Comparison of ENCODE assay signal across 21 cellular contexts in the genomic region with DNA sequence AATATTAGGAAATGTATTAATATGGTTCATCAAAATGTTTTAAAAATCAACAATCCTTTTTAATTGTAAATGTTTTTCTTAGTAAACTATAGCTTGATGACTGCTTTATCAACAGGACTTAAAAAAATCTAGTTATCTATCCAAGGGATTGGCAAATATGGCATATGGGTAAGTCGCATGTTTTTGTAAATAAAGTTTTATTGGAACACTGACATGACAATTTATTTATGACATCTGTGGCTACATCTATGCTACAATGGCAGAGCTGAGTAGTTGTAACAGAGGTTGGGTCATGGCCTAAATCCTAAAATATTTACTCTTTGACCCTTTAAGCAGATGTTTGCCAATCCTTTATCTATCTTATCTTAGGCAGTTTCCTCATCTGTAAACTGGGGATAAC.
DNase-seq lines count a peak whose midpoint lies in the region; ATAC-seq, FAIRE-seq and TF ChIP-seq lines count a peak whose summit lies in the region.
"Had no signal": no experiment of that assay in that cellular context is flagged by ENCODE, and none has a peak within 500 bp of the region (broad histone marks: within the 10 kb centered on the region; RNA-seq: fewer than 3 reads in every experiment).

No MANE protein-coding gene starts in this region.

- no peaks in the 10 kb centered on the region for H3K9me2 ChIP-seq in HCT116 (ENCODE audit: insufficient read depth)

- in situ Hi-C loops in K562 (cut with MboI), result no loop called here

- H3K36me3 ChIP-seq in HCT116 (ENCODE audit: control insufficient read depth in 1 of 2, insufficient read depth in 2 of 2, low read length in 2 of 2), result no peaks in the 10 kb centered on the region
- no peaks in the 10 kb centered on the region for H3K36me3 ChIP-seq in K562 (ENCODE audit: control insufficient read depth, insufficient read depth, low read length)
- no peaks in the 10 kb centered on the region for H3K36me3 ChIP-seq in smooth muscle cell (ENCODE audit: low read depth)
- H3K36me3 ChIP-seq in esophagus squamous epithelium, result no peaks in the 10 kb centered on the region

- H3K79me2 ChIP-seq in HCT116 (ENCODE audit: insufficient read depth, low read length), result no peaks in the 10 kb centered on the region
- H3K79me2 ChIP-seq in K562 (ENCODE audit: control insufficient read depth, insufficient read depth, low read length), result no peaks in the 10 kb centered on the region
- H3K79me2 ChIP-seq in smooth muscle cell (ENCODE audit: low read depth), result no peaks in the 10 kb centered on the region

- RAD21 ChIA-PET in HCT116 (lab: Charles Lee; ENCODE audit: low non-redundant PET in 1 of 2, low total read pairs in 2 of 2, uncharacterized antibody in 2 of 2, unreplicated experiment in 2 of 2), result no interaction called here

- no peak overlapping the region for H3K9ac ChIP-seq in HCT116 (ENCODE audit: low read length)
- H3K9ac ChIP-seq in K562 (ENCODE audit: insufficient read depth in 1 of 2, low read depth in 2 of 2, low read length in 2 of 2), result no peak overlapping the region
- H3K9ac ChIP-seq in smooth muscle cell (ENCODE audit: low read depth), result no peak overlapping the region

- POLR2A ChIA-PET in HCT116 (lab: Charles Lee) (no interaction called here), K562 (lab: Yijun Ruan, JAX) (interaction anchor here (0.9 kb wide), 1 partner anchor 83 kb away, joined by 3 read pairs; no protein-coding TSS in a partner anchor)

- ATAC-seq in HCT116, result no peak
- no peak for ATAC-seq in K562
- ATAC-seq: A549; CD8-positive, alpha-beta T cell; GM23338 had no signal

- H3K27ac ChIP-seq in HCT116 (ENCODE audit: low read depth, low read length), result no peak overlapping the region
- no peak overlapping the region for H3K27ac ChIP-seq in K562 (ENCODE audit: extremely low read depth, low read depth, low read length)
- peak overlapping the region; percentile 50 for H3K27ac ChIP-seq in smooth muscle cell (ENCODE audit: low read depth)
- H3K27ac ChIP-seq in esophagus squamous epithelium, result no peak overlapping the region
- H3K27ac ChIP-seq: A549 had no signal

- H3K4me2 ChIP-seq in HCT116 (ENCODE audit: low read length) (no peak overlapping the region), K562 (ENCODE audit: insufficient read depth, low read length) (no peak overlapping the region), smooth muscle cell (peak overlapping the region; percentile 8)
- H3K4me2 ChIP-seq: A549, GM23338 had no signal

- H3K4me1 ChIP-seq in HCT116 (ENCODE audit: control insufficient read depth in 1 of 2, insufficient read depth in 2 of 2, low read length in 2 of 2), result peaks cover 0 to 2% of the 10 kb centered on the region in 2 experiments; a peak in 2 of 4 replicates
- H3K4me1 ChIP-seq in K562 (replicated peaks in 1 of 2; ENCODE audit: control insufficient read depth in 2 of 2, insufficient read depth in 2 of 2, low read length in 2 of 2), result peaks cover 0 to 8% of the 10 kb centered on the region in 2 experiments; a peak in 2 of 5 replicates
- H3K4me1 ChIP-seq in smooth muscle cell (ENCODE audit: low read depth), result peaks cover 11% of the 10 kb centered on the region
- H3K4me1 ChIP-seq in esophagus squamous epithelium, result no peaks in the 10 kb centered on the region
- H3K4me1 ChIP-seq: A549 had no signal

- TF ChIP-seq RAD21 in HCT116 (IDR thresholded peaks at IDR 0.05; ENCODE audit: low read depth) (no peak), K562 (CRISPR knock-in tag; conservative IDR thresholded peaks at IDR 0.05 in 1 of 2, IDR thresholded peaks at IDR 0.05 in 1 of 2) (no peak)

- no peaks in the 10 kb centered on the region for H4K20me1 ChIP-seq in HCT116 (ENCODE audit: insufficient read depth)
- no peaks in the 10 kb centered on the region for H4K20me1 ChIP-seq in K562 (replicated peaks; ENCODE audit: control insufficient read depth, insufficient read depth, low read length)
- no peaks in the 10 kb centered on the region for H4K20me1 ChIP-seq in smooth muscle cell (ENCODE audit: low read depth)

- peak overlapping the region; percentile 56 for H2AFZ ChIP-seq in HCT116 (ENCODE audit: low read depth, low read length, poor library complexity, severe bottlenecking)
- no peak overlapping the region for H2AFZ ChIP-seq in K562 (ENCODE audit: low read depth, low read length)
- peak overlapping the region; percentile 80 for H2AFZ ChIP-seq in smooth muscle cell (ENCODE audit: low read depth)
- H2AFZ ChIP-seq: GM23338 had no signal

- DNase-seq in HCT116 (ENCODE audit: low read depth, low spot score), result no peak
- peak; percentile 26 for DNase-seq in NAMALWA (ENCODE audit: low spot score)
- DNase-seq in K562 (ENCODE audit: extremely low read depth in 1 of 4, low spot score in 3 of 4), result no peak
- no peak for DNase-seq in smooth muscle cell (lab: John Stamatoyannopoulos, UW; ENCODE audit: unreplicated experiment)
- DNase-seq in esophagus squamous epithelium (lab: John Stamatoyannopoulos, UW), result no peak
- no peak for DNase-seq in AG08395 (ENCODE audit: low spot score)
- no peak for DNase-seq in NCI-H69 (lab: John Stamatoyannopoulos, UW)
- DNase-seq: 8988T; ACHN; C1 segment of cervical spinal cord; CD4-positive, CD25-positive, alpha-beta regulatory T cell; CD8-positive, alpha-beta T cell; DMS153; DND-41; H9; HFFc6 had no signal

- H3K4me3 ChIP-seq in HCT116 (replicated peaks in 1 of 2; ENCODE audit: low read depth in 1 of 2, low read length in 2 of 2) (no peak overlapping the region), K562 (no peak overlapping the region), smooth muscle cell (no peak overlapping the region), esophagus squamous epithelium (no peak overlapping the region)
- H3K4me3 ChIP-seq: A549, GM23338 had no signal

- TF ChIP-seq CTCF in HCT116 (IDR thresholded peaks at IDR 0.05 in 2 of 3, conservative IDR thresholded peaks at IDR 0.05 in 1 of 3; ENCODE audit: borderline replicate concordance in 1 of 3, insufficient read depth in 1 of 3, low read depth in 2 of 3, low read length in 2 of 3) (no peak), K562 (IDR thresholded peaks at IDR 0.05 in 2 of 3, conservative IDR thresholded peaks at IDR 0.05 in 1 of 3; ENCODE audit: insufficient read depth in 2 of 3, low read depth in 1 of 3, low read length in 3 of 3) (no peak), smooth muscle cell (IDR thresholded peaks at IDR 0.05; ENCODE audit: borderline replicate concordance, insufficient read depth, poor library complexity, severe bottlenecking) (no peak), esophagus squamous epithelium (IDR thresholded peaks at IDR 0.05) (no peak)

- no peaks in the 10 kb centered on the region for H3K27me3 ChIP-seq in HCT116 (ENCODE audit: insufficient read depth, low read length)
- H3K27me3 ChIP-seq in K562 (ENCODE audit: control insufficient read depth in 2 of 2, insufficient read depth in 2 of 2, low read length in 2 of 2), result no peaks in the 10 kb centered on the region
- H3K27me3 ChIP-seq in smooth muscle cell (ENCODE audit: low read depth), result no peaks in the 10 kb centered on the region
- H3K27me3 ChIP-seq in esophagus squamous epithelium, result no peaks in the 10 kb centered on the region

- FAIRE-seq in K562 (lab: Jason Lieb, UNC), result no peak
- FAIRE-seq: A549, G401.6, GM18507 had no signal

- no peak for TF ChIP-seq EP300 in K562 (IDR thresholded peaks at IDR 0.05; ENCODE audit: low read length)

- BruUV-seq in HCT116 (replicated peaks; lab: Mats Ljungman, UMichigan), result no TSS peak
- no TSS peak for BruUV-seq in K562 (replicated peaks; lab: Mats Ljungman, UMichigan)

- intact Hi-C loops in HCT116 (cut with micrococcal nuclease), result no loop called here
- intact Hi-C loops in K562 (cut with micrococcal nuclease), result no loop called here
- intact Hi-C loops in esophagus squamous epithelium (cut with DNase I), result no loop called here

- no peaks in the 10 kb centered on the region for H3K9me1 ChIP-seq in K562 (ENCODE audit: control insufficient read depth, insufficient read depth, low read length)

- WGBS in K562 (ENCODE audit: insufficient coverage, low coverage, missing lambda C conversion rate), result 35% methylated on average over 1 of the region's 1 CpG
- WGBS in smooth muscle cell (ENCODE audit: low lambda C conversion rate), result 82% methylated on average over 1 of the region's 1 CpG
- WGBS in esophagus squamous epithelium, 2 donors, result 90 to 100% methylated on average over 1 of the region's 1 CpG

- peaks cover under 1% of the 10 kb centered on the region for H3F3A ChIP-seq in smooth muscle cell (ENCODE audit: low read depth)

- no peaks in the 10 kb centered on the region for H3K9me3 ChIP-seq in HCT116 (ENCODE audit: control insufficient read depth in 1 of 2, insufficient read depth in 1 of 2, low read depth in 1 of 2, low read length in 2 of 2)
- no peaks in the 10 kb centered on the region for H3K9me3 ChIP-seq in K562 (replicated peaks; ENCODE audit: control insufficient read depth, insufficient read depth, low read depth, low read length)
- H3K9me3 ChIP-seq in smooth muscle cell (replicated peaks; ENCODE audit: low read depth), result no peaks in the 10 kb centered on the region
- H3K9me3 ChIP-seq in esophagus squamous epithelium, result no peaks in the 10 kb centered on the region
- H3K9me3 ChIP-seq: A549, Caco-2 had no signal

- CTCF ChIA-PET in HCT116 (lab: Charles Lee), result no interaction called here
- CTCF ChIA-PET in K562 (lab: Yijun Ruan, JAX; ENCODE audit: low intra/inter-chr PET ratio), result no interaction called here

- TF ChIP-seq POLR2A in HCT116 (IDR thresholded peaks at IDR 0.05; ENCODE audit: borderline replicate concordance, extremely low read depth, insufficient read depth, insufficient read length), result no peak
- no peak for TF ChIP-seq POLR2A in K562 (conservative IDR thresholded peaks at IDR 0.05)
- TF ChIP-seq POLR2A in esophagus squamous epithelium (IDR thresholded peaks at IDR 0.05), result no peak

TF ChIP-seq in HCT116, 20 proteins besides CTCF, POLR2A, EP300 and RAD21 (continues in another document):
- no peak for TF ChIP-seq ELF1 (IDR thresholded peaks at IDR 0.05; ENCODE audit: borderline replicate concordance, low read depth)

TF ChIP-seq in K562, 482 proteins besides CTCF, POLR2A, EP300 and RAD21 (continues in another document):
- no peak for TF ChIP-seq PURB (CRISPR knock-in tag; IDR thresholded peaks at IDR 0.05; ENCODE audit: low read depth)
